18 cellular contexts compared by ENCODE assay signal in the genomic region with DNA sequence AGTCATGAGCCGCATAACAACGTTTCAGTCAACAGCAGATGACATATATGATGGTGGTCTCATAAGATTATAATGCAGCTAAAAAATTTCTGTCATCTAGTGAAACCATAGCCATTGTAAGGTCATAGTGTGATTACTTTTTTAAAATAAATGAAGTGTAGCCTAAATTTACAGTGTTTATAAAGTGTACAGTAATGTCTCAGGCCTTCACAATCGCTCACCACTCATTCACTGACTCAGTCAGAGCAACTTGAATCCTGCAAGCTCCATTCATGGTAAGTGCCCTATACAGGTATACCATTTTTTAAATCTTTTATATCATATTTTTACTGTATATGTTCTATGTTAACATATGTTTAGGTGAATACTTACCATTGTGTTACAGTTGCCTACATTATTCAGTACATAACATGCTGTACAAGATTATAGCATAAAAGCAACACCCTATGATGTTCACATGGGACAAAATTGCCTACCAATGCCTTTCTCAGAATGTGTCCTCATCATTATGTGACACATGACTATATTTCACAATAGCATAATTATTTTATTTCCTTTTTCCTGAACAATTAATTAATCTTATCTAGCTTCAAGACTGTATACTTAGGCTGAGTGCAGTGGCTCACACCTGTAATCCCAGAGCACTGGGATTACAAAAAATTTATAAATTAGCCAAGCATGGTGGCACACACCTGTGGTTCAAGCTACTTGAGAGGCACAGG.
DNase-seq lines count a peak whose midpoint lies in the region; ATAC-seq, FAIRE-seq and TF ChIP-seq lines count a peak whose summit lies in the region.
"Had no signal": no experiment of that assay in that cellular context is flagged by ENCODE, and none has a peak within 500 bp of the region (broad histone marks: within the 10 kb centered on the region; RNA-seq: fewer than 3 reads in every experiment).

No MANE protein-coding gene starts in this region.

- H3K9me1 ChIP-seq in IMR-90 (ENCODE audit: insufficient read depth, low read length): no peaks in the 10 kb centered on the region; the same call in 1 of the 2 replicates

- peaks cover 1% of the 10 kb centered on the region; the same call in 1 of the 2 replicates for H3K4me1 ChIP-seq in IMR-90 (ENCODE audit: control insufficient read depth, insufficient read depth, low read length)
- no peaks in the 10 kb centered on the region for H3K4me1 ChIP-seq in hepatocyte (ENCODE audit: insufficient read depth)
- H3K4me1 ChIP-seq: Caco-2 had no signal

- H2BK20ac ChIP-seq in IMR-90 (ENCODE audit: low read depth, low read length): no peak overlapping the region; the same call in 1 of the 2 replicates

- H3K79me1 ChIP-seq in IMR-90 (ENCODE audit: low read depth in 1 of 2, low read length in 2 of 2): no peaks in the 10 kb centered on the region

- TF ChIP-seq RAD21 in IMR-90 (IDR thresholded peaks at IDR 0.05; ENCODE audit: low read length): no peak

- no peak overlapping the region for H3K23ac ChIP-seq in IMR-90 (ENCODE audit: low read depth, low read length)

- dilution Hi-C loops in IMR-90 (cut with HindIII; ENCODE audit: low sequenced_read_pairs, unreplicated experiment): no loop called here

- no peak overlapping the region for H3K9ac ChIP-seq in IMR-90 (ENCODE audit: low read depth, low read length)

- H3K27me3 ChIP-seq in IMR-90 (ENCODE audit: control insufficient read depth, insufficient read depth, low read length) (no peaks in the 10 kb centered on the region), bronchial epithelial cell (ENCODE audit: control insufficient read depth, insufficient read depth, low read length) (no peaks in the 10 kb centered on the region), hepatocyte (no peaks in the 10 kb centered on the region)

- intact Hi-C loops in IMR-90 (cut with micrococcal nuclease): no loop called here

- peak overlapping the region; percentile 43; the same call in 1 of the 2 replicates for H2AK5ac ChIP-seq in IMR-90 (ENCODE audit: low read depth, low read length)

- H4K20me1 ChIP-seq in IMR-90 (ENCODE audit: insufficient read depth, low read length): no peaks in the 10 kb centered on the region
- H4K20me1 ChIP-seq in hepatocyte (ENCODE audit: insufficient read depth, poor library complexity, severe bottlenecking): no peaks in the 10 kb centered on the region

- no peak overlapping the region for H4K8ac ChIP-seq in IMR-90 (ENCODE audit: low read depth in 2 of 2, low read length in 2 of 2)

- H3K9me3 ChIP-seq in IMR-90 (ENCODE audit: control insufficient read depth, insufficient read depth, low read length): no peaks in the 10 kb centered on the region
- H3K9me3 ChIP-seq in hepatocyte (ENCODE audit: low read depth): no peaks in the 10 kb centered on the region
- H3K9me3 ChIP-seq: Caco-2 had no signal

- CTCF ChIA-PET in IMR-90 (lab: Yijun Ruan, JAX): interaction anchor here (0.6 kb wide), 1 partner anchor 183 kb away, joined by 4 read pairs; no protein-coding TSS in a partner anchor

- H2AFZ ChIP-seq in IMR-90 (replicated peaks; ENCODE audit: low read length, poor library complexity) (no peak overlapping the region), hepatocyte (no peak overlapping the region)

- TF ChIP-seq CTCF in IMR-90 (conservative IDR thresholded peaks at IDR 0.05; ENCODE audit: low read depth, low read length): no peak
- no peak for TF ChIP-seq CTCF in bronchial epithelial cell (IDR thresholded peaks at IDR 0.05; ENCODE audit: insufficient read depth, low read length, severe bottlenecking)
- no peak for TF ChIP-seq CTCF in hepatocyte (IDR thresholded peaks at IDR 0.05; ENCODE audit: poor library complexity)

- H3K4me3 ChIP-seq in IMR-90 (ENCODE audit: insufficient read depth, low read depth, low read length): no peak overlapping the region
- no peak overlapping the region for H3K4me3 ChIP-seq in bronchial epithelial cell (ENCODE audit: low read depth, low read length)
- no peak overlapping the region for H3K4me3 ChIP-seq in hepatocyte

- H4K91ac ChIP-seq in IMR-90 (ENCODE audit: insufficient read depth, low read depth, low read length): no peak overlapping the region

- H3K56ac ChIP-seq in IMR-90 (ENCODE audit: extremely low read depth, insufficient read depth, low read length): no peak overlapping the region

- no TSS peak for BruUV-seq in IMR-90 (replicated peaks; lab: Mats Ljungman, UMichigan)

- H2BK5ac ChIP-seq in IMR-90 (ENCODE audit: low read depth, low read length, poor library complexity, severe bottlenecking): no peak overlapping the region

- WGBS in IMR-90 (ENCODE audit: extremely low coverage in 2 of 2, insufficient read length in 1 of 2), 2 experiments: no CpG with 5 or more reads among the region's 3 CpGs
- 97% methylated on average over 3 of the region's 3 CpGs for WGBS in hepatocyte (ENCODE audit: low lambda C conversion rate, missing lambda C conversion rate)

- H3K4me2 ChIP-seq in IMR-90 (ENCODE audit: low read depth, low read length) (no peak overlapping the region), hepatocyte (no peak overlapping the region)

- no peak overlapping the region for H2AK9ac ChIP-seq in IMR-90 (replicated peaks; ENCODE audit: low read depth, low read length, poor library complexity)

- H2BK15ac ChIP-seq in IMR-90 (ENCODE audit: low read depth, low read length): 0 out of 3 replicates have a peak overlapping the region, but pooled peaks have one; percentile 36

- H4K5ac ChIP-seq in IMR-90 (ENCODE audit: low read depth, low read length): no peak overlapping the region

- no peak for FAIRE-seq in bronchial epithelial cell (lab: Jason Lieb, UNC)
- FAIRE-seq: A204.1, D721Med had no signal

- no peak overlapping the region for H3K18ac ChIP-seq in IMR-90 (ENCODE audit: low read depth, low read length)

- TF ChIP-seq POLR2A in IMR-90 (IDR thresholded peaks at IDR 0.05; ENCODE audit: low read depth, low read length): no peak

- in situ Hi-C loops in IMR-90 (cut with MboI; ENCODE audit: low sequenced_read_pairs): no loop called here

- H3K14ac ChIP-seq in IMR-90 (replicated peaks; ENCODE audit: low read depth, low read length): no peak overlapping the region

- H3K36me3 ChIP-seq in IMR-90 (ENCODE audit: control insufficient read depth, insufficient read depth, low read length) (no peaks in the 10 kb centered on the region), bronchial epithelial cell (ENCODE audit: control insufficient read depth, insufficient read depth, low read length) (no peaks in the 10 kb centered on the region), hepatocyte (replicated peaks; ENCODE audit: insufficient read depth, low read depth) (no peaks in the 10 kb centered on the region)

- DNase-seq in ELR (ENCODE audit: low read depth) (peak; percentile 42), IMR-90 (peak; percentile 86), bronchial epithelial cell (ENCODE audit: low read depth) (peak; percentile 31), T-helper 9 cell (no peak), hepatocyte (ENCODE audit: low spot score) (no peak)
- DNase-seq: ACHN; AML-193; Caco-2; CD4-positive, alpha-beta T cell; GF-D8; GOT3; H7; KG1 had no signal

- H2BK120ac ChIP-seq in IMR-90 (ENCODE audit: low read depth, low read length): peak overlapping the region; percentile 68; the same call in 1 of the 2 replicates

- ATAC-seq in IMR-90 (ENCODE audit: low read depth): peak; percentile 88
- no peak for ATAC-seq in HG02852 (IDR thresholded peaks at IDR 0.05; ENCODE audit: unreplicated experiment)

- H3K79me2 ChIP-seq in hepatocyte: no peaks in the 10 kb centered on the region

- POLR2A ChIA-PET in IMR-90 (lab: Charles Lee; ENCODE audit: unreplicated experiment): no interaction called here

- no peak overlapping the region for H3K4ac ChIP-seq in IMR-90 (ENCODE audit: low read depth, low read length)

- no peak overlapping the region for H3K27ac ChIP-seq in IMR-90 (ENCODE audit: insufficient read depth, low read length)
- no peak overlapping the region for H3K27ac ChIP-seq in hepatocyte
- H3K27ac ChIP-seq: C4-2B, HL-60 had no signal

- no peaks in the 10 kb centered on the region for H3K9me2 ChIP-seq in hepatocyte (replicated peaks; ENCODE audit: insufficient read depth)

TF ChIP-seq in IMR-90, 13 proteins besides CTCF, POLR2A, EP300 and RAD21:
- TF ChIP-seq BHLHE40 (IDR thresholded peaks at IDR 0.05; ENCODE audit: low read depth, low read length): 0 out of 2 replicates have a peak, but pooled peaks have one; percentile 9
- TF ChIP-seq CEBPB (IDR thresholded peaks at IDR 0.05; ENCODE audit: low read depth, low read length): peak; percentile 64
- TF ChIP-seq, protein P1, sequence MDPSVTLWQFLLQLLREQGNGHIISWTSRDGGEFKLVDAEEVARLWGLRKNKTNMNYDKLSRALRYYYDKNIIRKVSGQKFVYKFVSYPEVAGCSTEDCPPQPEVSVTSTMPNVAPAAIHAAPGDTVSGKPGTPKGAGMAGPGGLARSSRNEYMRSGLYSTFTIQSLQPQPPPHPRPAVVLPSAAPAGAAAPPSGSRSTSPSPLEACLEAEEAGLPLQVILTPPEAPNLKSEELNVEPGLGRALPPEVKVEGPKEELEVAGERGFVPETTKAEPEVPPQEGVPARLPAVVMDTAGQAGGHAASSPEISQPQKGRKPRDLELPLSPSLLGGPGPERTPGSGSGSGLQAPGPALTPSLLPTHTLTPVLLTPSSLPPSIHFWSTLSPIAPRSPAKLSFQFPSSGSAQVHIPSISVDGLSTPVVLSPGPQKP (IDR thresholded peaks at IDR 0.05; ENCODE audit: borderline replicate concordance, low read depth, low read length): no peak
- 0 out of 2 replicates have a peak, but pooled peaks have one; percentile 7 for TF ChIP-seq FOS (IDR thresholded peaks at IDR 0.05; ENCODE audit: low read depth, low read length)
- no peak for TF ChIP-seq NFE2L2 (IDR thresholded peaks at IDR 0.05; ENCODE audit: low read depth, low read length)
TF ChIP-seq in IMR-90: peak in this region for 3.

Comparison
In these comparisons a context has a peak if more than half of its experiments do, and no peak if none do; other contexts are left out.
1. DNase-seq: peak in ELR (single experiment), IMR-90 (single experiment) and bronchial epithelial cell (single experiment); none in T-helper 9 cell (single experiment) and hepatocyte (single experiment).